ENCODE assay signal across 14 cellular contexts in the genomic region with DNA sequence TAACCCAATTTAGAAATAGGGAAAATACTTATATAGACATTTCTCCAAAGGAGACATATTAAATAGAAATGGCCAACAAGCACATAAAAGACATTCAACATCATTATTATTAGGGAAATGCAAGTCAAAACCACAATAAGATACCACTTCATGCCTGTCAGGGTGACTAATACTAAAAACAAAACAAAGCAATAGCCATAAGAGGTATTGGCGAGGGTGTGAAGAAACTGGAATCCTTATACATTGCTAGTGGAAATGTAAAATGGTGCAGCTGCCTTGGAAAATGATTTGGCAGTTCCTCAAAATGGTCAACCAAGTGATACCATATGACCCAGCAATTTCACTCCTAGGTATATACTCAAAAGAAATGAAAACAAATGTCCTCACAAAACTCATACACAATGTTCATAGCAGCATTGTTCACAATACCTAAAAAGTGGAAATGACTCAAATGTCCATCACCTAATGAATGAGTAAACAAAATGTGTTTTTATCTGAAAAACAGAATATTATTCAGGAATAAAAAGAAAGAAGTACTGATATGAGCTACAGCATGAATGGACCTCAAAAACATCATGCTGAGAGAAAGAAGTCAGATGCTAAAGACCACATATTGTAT. TPM values are rescaled to one million over a fixed set of nuclear protein-coding genes. Genes with fewer than 3 reads are reported as not detected.
DNase-seq lines count a peak whose midpoint lies in the region; ATAC-seq and TF ChIP-seq lines count a peak whose summit lies in the region.
"Had no signal": no experiment of that assay in that cellular context is flagged by ENCODE, and none has a peak within 500 bp of the region (broad histone marks: within the 10 kb centered on the region; RNA-seq: fewer than 3 reads in every experiment).

No MANE protein-coding gene starts in this region.

- peak overlapping the region; percentile 33 for H3K9ac ChIP-seq in mesenchymal stem cell (ENCODE audit: low read length)

- no peak overlapping the region for H2BK15ac ChIP-seq in mesenchymal stem cell (ENCODE audit: low read depth, poor library complexity, severe bottlenecking)

- H4K91ac ChIP-seq in mesenchymal stem cell (ENCODE audit: low read length), result no peak overlapping the region

- no peaks in the 10 kb centered on the region for H3K4me1 ChIP-seq in mesenchymal stem cell (ENCODE audit: control insufficient read depth, insufficient read depth, low read depth, low read length)
- no peaks in the 10 kb centered on the region for H3K4me1 ChIP-seq in uterus

- H3K4me3 ChIP-seq in cardiac fibroblast (replicated peaks in 1 of 2; ENCODE audit: low read depth in 2 of 2, low read length in 2 of 2), result no peak overlapping the region
- peak overlapping the region in 1 of 2 experiments; percentile 26 for H3K4me3 ChIP-seq in mesenchymal stem cell (ENCODE audit: insufficient read depth in 1 of 2, low read depth in 1 of 2, low read length in 2 of 2)
- no peak overlapping the region for H3K4me3 ChIP-seq in uterus

- no peak overlapping the region for H2BK12ac ChIP-seq in mesenchymal stem cell (ENCODE audit: low read length in 2 of 2)

- H3K23ac ChIP-seq in mesenchymal stem cell (ENCODE audit: low read length in 2 of 2), result no peak overlapping the region

- no peak overlapping the region for H4K8ac ChIP-seq in mesenchymal stem cell (ENCODE audit: low read length)

- H3K27me3 Mint-ChIP-seq in activated T-cell treated with anti-CD3 and anti-CD28 coated beads, Interleukin-2, amount 50 U/mL, for 4 hours (ENCODE audit: low read depth), result peaks cover 4% of the 10 kb centered on the region
- H3K27me3 Mint-ChIP-seq: activated B cell treated with CpG ODN at 0.5 μM for 24 hours; CD4-positive, alpha-beta T cell had no signal

- no peak overlapping the region for H3K18ac ChIP-seq in mesenchymal stem cell (ENCODE audit: low read depth in 1 of 2, low read length in 2 of 2)

- H3K4me1 Mint-ChIP-seq in activated T-cell treated with anti-CD3 and anti-CD28 coated beads, Interleukin-2, amount 50 U/mL, for 4 hours (ENCODE audit: low read depth), result no peaks in the 10 kb centered on the region
- H3K4me1 Mint-ChIP-seq: activated B cell treated with CpG ODN at 0.5 μM for 24 hours had no signal

- no peak overlapping the region for H2BK5ac ChIP-seq in mesenchymal stem cell (ENCODE audit: low read depth, low read length, poor library complexity, severe bottlenecking)

- H3K27me3 ChIP-seq in mesenchymal stem cell (ENCODE audit: control insufficient read depth in 1 of 2, insufficient read depth in 1 of 2, low read length in 2 of 2) (no peaks in the 10 kb centered on the region), uterus (no peaks in the 10 kb centered on the region)

- H3K36me3 ChIP-seq in mesenchymal stem cell (ENCODE audit: control insufficient read depth in 1 of 2, insufficient read depth in 2 of 2, low read depth in 1 of 2, low read length in 2 of 2) (no peaks in the 10 kb centered on the region), uterus (no peaks in the 10 kb centered on the region)

- TF ChIP-seq CTCF in cardiac fibroblast (IDR thresholded peaks at IDR 0.05; ENCODE audit: low read depth, low read length) (no peak), uterus (IDR thresholded peaks at IDR 0.05) (no peak)

- H3K9me3 ChIP-seq in mesenchymal stem cell (ENCODE audit: control insufficient read depth, low read length) (no peaks in the 10 kb centered on the region), uterus (no peaks in the 10 kb centered on the region)

- H3K27ac ChIP-seq in mesenchymal stem cell (ENCODE audit: low read length, poor library complexity, severe bottlenecking) (no peak overlapping the region), uterus (peak overlapping the region in 1 of 2 donors; percentile 24)

- no peaks in the 10 kb centered on the region for H3K36me3 Mint-ChIP-seq in activated T-cell treated with anti-CD3 and anti-CD28 coated beads, Interleukin-2, amount 50 U/mL, for 4 hours (ENCODE audit: insufficient read depth)

- TF ChIP-seq POLR2A in uterus (IDR thresholded peaks at IDR 0.05), result no peak

- no peak overlapping the region for H3K4ac ChIP-seq in mesenchymal stem cell (ENCODE audit: low read depth in 1 of 2, low read length in 2 of 2)

- DNase-seq in EL, result peak; percentile 83
- peak; percentile 51 for DNase-seq in MV-4-11 (lab: John Stamatoyannopoulos, UW)
- peak; percentile 84 to 91 for DNase-seq in cardiac fibroblast (ENCODE audit: low read depth in 2 of 2)
- peak; percentile 51 for DNase-seq in mesenchymal stem cell
- no peak for DNase-seq in activated T-cell treated with anti-CD3 and anti-CD28 coated beads, Interleukin-2, amount 50 U/mL, for 4 hours
- DNase-seq in uterus, result no peak
- DNase-seq: activated B cell treated with CpG ODN at 0.5 μM for 24 hours; CD4-positive, alpha-beta T cell; endodermal cell; NCI-H187; NCI-H82; retina had no signal

- no peak overlapping the region for H2AK5ac ChIP-seq in mesenchymal stem cell (ENCODE audit: low read length, severe bottlenecking)

- H3K4me3 Mint-ChIP-seq in activated T-cell treated with anti-CD3 and anti-CD28 coated beads, Interleukin-2, amount 50 U/mL, for 4 hours, result no peak overlapping the region
- H3K4me3 Mint-ChIP-seq: activated B cell treated with CpG ODN at 0.5 μM for 24 hours; CD4-positive, alpha-beta T cell; endodermal cell had no signal

- no CpG with 5 or more reads among the region's 1 CpG for whole genome bisulfite sequencing in mesenchymal stem cell

- H2AFZ ChIP-seq in mesenchymal stem cell (ENCODE audit: low read depth, low read length), result no peak overlapping the region

- no peak for ATAC-seq in activated T-cell treated with anti-CD3 and anti-CD28 coated beads, Interleukin-2, amount 50 U/mL, for 4 hours
- ATAC-seq in GM21381 (IDR thresholded peaks at IDR 0.05; ENCODE audit: unreplicated experiment), result no peak
- no peak for ATAC-seq in GM21390 (IDR thresholded peaks at IDR 0.05; ENCODE audit: unreplicated experiment)

- H3K14ac ChIP-seq in mesenchymal stem cell (ENCODE audit: low read length in 2 of 2), result no peak overlapping the region

- no peak overlapping the region for H3K4me2 ChIP-seq in mesenchymal stem cell (ENCODE audit: low read length, poor library complexity, severe bottlenecking)

- no peaks in the 10 kb centered on the region for H3K9me3 Mint-ChIP-seq in activated T-cell treated with anti-CD3 and anti-CD28 coated beads, Interleukin-2, amount 50 U/mL, for 4 hours
- H3K9me3 Mint-ChIP-seq: activated B cell treated with CpG ODN at 0.5 μM for 24 hours; CD4-positive, alpha-beta T cell; endodermal cell had no signal

- H3K79me1 ChIP-seq in mesenchymal stem cell (replicated peaks; ENCODE audit: low read length, poor library complexity, severe bottlenecking), result peaks cover 9% of the 10 kb centered on the region

- intact Hi-C loops in uterus (cut with DNase I; ENCODE audit: low total_unique reads), result no loop called here

- no peak overlapping the region for H2BK120ac ChIP-seq in mesenchymal stem cell (ENCODE audit: low read depth, low read length)

RNA-seq across cellular contexts. Expression of a gene that starts 26.9 kb away (rescaled TPM):
- 0.70 TPM for polyA plus RNA-seq in mesenchymal stem cell (2013, experiment 1 of 2)
- 0.75 TPM for polyA plus RNA-seq in mesenchymal stem cell (2013, experiment 2 of 2)
- under 1 TPM; 0.53 to 0.84 (median 0.68) TPM for total RNA-seq in activated T-cell treated with anti-CD3 and anti-CD28 coated beads, Interleukin-2, amount 50 U/mL, for 4 hours
- 10 to 100 TPM in 1 of 4 donors, 1 to 10 TPM in 3; 2.9 to 10.2 (median 4.5) TPM for total RNA-seq in uterus

RNA-seq across cellular contexts. Expression of a gene that starts 46.0 kb away (rescaled TPM):
- 26.1 TPM for polyA plus RNA-seq in mesenchymal stem cell (2013, experiment 1 of 2)
- 27.1 TPM for polyA plus RNA-seq in mesenchymal stem cell (2013, experiment 2 of 2)
- total RNA-seq in activated T-cell treated with anti-CD3 and anti-CD28 coated beads, Interleukin-2, amount 50 U/mL, for 4 hours, result 1 to 10 TPM; 8.1 to 9.7 (median 8.5) TPM
- total RNA-seq in uterus, result 10 to 100 TPM; 39.4 to 98.4 (median 71.7) TPM

RNA-seq across cellular contexts. Expression of a gene that starts 46.1 kb away (rescaled TPM):
- 87.8 TPM for polyA plus RNA-seq in mesenchymal stem cell (2013, experiment 1 of 2)
- polyA plus RNA-seq in mesenchymal stem cell (2013, experiment 2 of 2), result 90.0 TPM
- total RNA-seq in activated T-cell treated with anti-CD3 and anti-CD28 coated beads, Interleukin-2, amount 50 U/mL, for 4 hours, result 10 to 100 TPM; 18.6 to 24.9 (median 21.5) TPM
- total RNA-seq in uterus, result 100 to 1,000 TPM in 1 of 4 donors, 10 to 100 TPM in 3; 31.9 to 110 (median 72.5) TPM

Comparison
In these comparisons a context has a peak if more than half of its experiments do, and no peak if none do; other contexts are left out.
1. DNase-seq: peak in EL (single experiment), MV-4-11 (single experiment), cardiac fibroblast (2 of 2) and mesenchymal stem cell (single experiment); none in activated T-cell treated with anti-CD3 and anti-CD28 coated beads, Interleukin-2, amount 50 U/mL, for 4 hours (single experiment) and uterus (0 of 2).